ENCODE assay signal across 8 cellular contexts in the genomic region with DNA sequence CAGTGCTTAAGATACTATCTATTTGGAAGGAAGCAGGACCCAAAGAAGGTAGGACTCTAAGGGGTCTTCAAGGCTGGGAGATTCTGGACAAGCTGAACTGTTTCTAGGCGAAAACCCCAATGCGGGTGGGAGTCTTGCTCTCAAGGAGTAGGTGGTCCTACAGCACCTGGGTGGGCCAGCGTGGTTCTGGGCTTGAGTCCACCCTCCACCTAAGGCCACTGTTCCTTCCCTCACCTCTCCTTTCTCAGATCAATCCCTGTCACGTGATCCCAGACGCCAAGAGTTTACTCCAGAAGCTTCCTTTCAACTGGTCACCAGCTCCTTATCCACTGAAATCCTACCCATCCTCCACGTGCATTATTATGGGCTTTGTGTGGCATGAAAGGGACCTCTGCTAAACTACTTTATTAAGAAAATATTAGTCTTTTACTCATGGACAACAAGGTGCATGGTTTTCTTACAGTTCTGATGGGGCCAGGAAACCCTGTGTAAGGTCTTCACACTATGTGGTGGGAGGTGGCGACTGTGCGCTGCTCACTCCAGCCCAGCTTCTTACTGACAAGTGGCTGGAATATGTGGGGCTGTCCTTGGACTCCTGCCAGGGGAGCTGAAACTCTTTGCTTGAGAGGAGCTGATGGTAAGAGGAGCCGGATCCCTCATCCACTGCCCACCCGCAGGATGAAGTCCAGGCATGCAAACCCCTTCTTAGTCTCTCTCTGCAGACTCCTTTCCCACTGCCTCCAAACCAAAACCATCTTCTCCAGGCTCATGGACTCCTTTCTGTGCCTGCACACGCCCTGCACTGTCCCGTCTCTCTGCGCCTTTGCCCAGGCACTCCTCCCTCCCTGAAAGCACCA. TPM values are rescaled to one million over a fixed set of nuclear protein-coding genes. Genes with fewer than 3 reads are reported as not detected.
DNase-seq lines count a peak whose midpoint lies in the region; ATAC-seq and TF ChIP-seq lines count a peak whose summit lies in the region.

No MANE protein-coding gene starts in this region.

- H3K4me3 Mint-ChIP-seq in stimulated activated effector memory CD8-positive, alpha-beta T cell treated with anti-CD3 and anti-CD28 coated beads, Interleukin-12 subunit alpha, Interleukin-12 subunit beta, amount 100 ng/mL, for 72 hours = peak overlapping the region; percentile 97

- H3K4me1 Mint-ChIP-seq in stimulated activated effector memory CD8-positive, alpha-beta T cell treated with anti-CD3 and anti-CD28 coated beads, Interleukin-12 subunit alpha, Interleukin-12 subunit beta, amount 100 ng/mL, for 72 hours = peaks cover 44% of the 10 kb centered on the region

- in situ Hi-C loops in brain microvascular endothelial cell (cut with HindIII; ENCODE audit: low pct_ligation_motif_present, low sequenced_read_pairs) = no loop called here

- no peaks in the 10 kb centered on the region for H3K27me3 ChIP-seq in brain microvascular endothelial cell (replicated peaks)

- H3K27ac ChIP-seq in brain microvascular endothelial cell = no peak overlapping the region

- peaks cover 49% of the 10 kb centered on the region for H3K36me3 Mint-ChIP-seq in stimulated activated effector memory CD8-positive, alpha-beta T cell treated with anti-CD3 and anti-CD28 coated beads, Interleukin-12 subunit alpha, Interleukin-12 subunit beta, amount 100 ng/mL, for 72 hours

- peak; percentile 48 for DNase-seq in GM04504 (ENCODE audit: low read depth)
- DNase-seq in NCI-H226 = peak; percentile 49
- peak; percentile 89 for DNase-seq in brain microvascular endothelial cell
- DNase-seq in kidney tubule cell (ENCODE audit: low spot score) = peak; percentile 83
- DNase-seq in stimulated activated effector memory CD8-positive, alpha-beta T cell treated with anti-CD3 and anti-CD28 coated beads, Interleukin-12 subunit alpha, Interleukin-12 subunit beta, amount 100 ng/mL, for 72 hours (ENCODE audit: low spot score in 2 of 2) = peak in 1 of 2 donors; percentile 52
- DNase-seq in epidermal melanocyte (ENCODE audit: insufficient read length, low spot score) = no peak
- DNase-seq in occipital lobe (lab: John Stamatoyannopoulos, UW) = no peak

- H3K27ac Mint-ChIP-seq in stimulated activated effector memory CD8-positive, alpha-beta T cell treated with anti-CD3 and anti-CD28 coated beads, Interleukin-12 subunit alpha, Interleukin-12 subunit beta, amount 100 ng/mL, for 72 hours = peak overlapping the region; percentile 98

- no peak for ATAC-seq in stimulated activated effector memory CD8-positive, alpha-beta T cell treated with anti-CD3 and anti-CD28 coated beads, Interleukin-12 subunit alpha, Interleukin-12 subunit beta, amount 100 ng/mL, for 72 hours
- no peak for ATAC-seq in HG02610 (IDR thresholded peaks at IDR 0.05; ENCODE audit: unreplicated experiment)

- peak overlapping the region; percentile 76 for H3K4me3 ChIP-seq in brain microvascular endothelial cell (ENCODE audit: low read depth, low read length)

- no peak for TF ChIP-seq CTCF in brain microvascular endothelial cell (IDR thresholded peaks at IDR 0.05; ENCODE audit: low read depth, low read length, missing control alignments)

- peaks cover 31% of the 10 kb centered on the region for H3K36me3 ChIP-seq in brain microvascular endothelial cell (replicated peaks)

- no peaks in the 10 kb centered on the region for H3K9me3 Mint-ChIP-seq in stimulated activated effector memory CD8-positive, alpha-beta T cell treated with anti-CD3 and anti-CD28 coated beads, Interleukin-12 subunit alpha, Interleukin-12 subunit beta, amount 100 ng/mL, for 72 hours

RNA-seq across cellular contexts. Expression of a gene that starts 1.6 kb away (rescaled TPM):
- total RNA-seq in occipital lobe = 27.3 TPM

RNA-seq across cellular contexts. Expression of a gene that starts 35.2 kb away (rescaled TPM):
- total RNA-seq in occipital lobe = 4.1 TPM

Comparison
In these comparisons a context has a peak if more than half of its experiments do, and no peak if none do; other contexts are left out.
1. DNase-seq: peak in GM04504 (single experiment), NCI-H226 (single experiment), brain microvascular endothelial cell (single experiment) and kidney tubule cell (single experiment); none in epidermal melanocyte (single experiment) and occipital lobe (single experiment).